In genomic region chr17:2312736-2313135, GRCh38 we compare ENCODE assay signal across 28 cellular contexts. TPM values are rescaled to one million over a fixed set of nuclear protein-coding genes. Genes with fewer than 3 reads are reported as not detected.
DNase-seq lines count a peak whose midpoint lies in the region; ATAC-seq and TF ChIP-seq lines count a peak whose summit lies in the region.
"Had no signal": no experiment of that assay in that cellular context is flagged by ENCODE, and none has a peak within 500 bp of the region (broad histone marks: within the 10 kb centered on the region; RNA-seq: fewer than 3 reads in every experiment).

No MANE protein-coding gene starts in this region.

- TF ChIP-seq CTCF in chondrocyte (IDR thresholded peaks at IDR 0.05) (no peak), fibroblast of lung (conservative IDR thresholded peaks at IDR 0.05 in 1 of 2, IDR thresholded peaks at IDR 0.05 in 1 of 2; ENCODE audit: low read depth in 1 of 2, low read length in 2 of 2) (no peak), thoracic aorta (IDR thresholded peaks at IDR 0.05) (no peak), RWPE1 (conservative IDR thresholded peaks at IDR 0.05; ENCODE audit: low read depth) (no peak)

- peak overlapping the region; percentile 21; the same call in 1 of the 2 replicates for H3K27ac ChIP-seq in SK-N-MC
- no peak overlapping the region for H3K27ac ChIP-seq in fibroblast of lung (ENCODE audit: insufficient read depth, low read length)
- peak overlapping the region; percentile 69 to 70 for H3K27ac ChIP-seq in thoracic aorta
- no peak overlapping the region for H3K27ac ChIP-seq in RWPE1

- H2AFZ ChIP-seq in fibroblast of lung (ENCODE audit: low read length): no peak overlapping the region

- peaks cover 11% of the 10 kb centered on the region for H3K4me1 Mint-ChIP-seq in chondrocyte (ENCODE audit: low read depth)
- H3K4me1 Mint-ChIP-seq in activated CD8-positive, alpha-beta T cell treated with anti-CD3 and anti-CD28 coated beads, Interleukin-2, amount 10 ng/mL, durations not matched to agents 7 days and 5 days (ENCODE audit: low read depth): peaks cover 6% of the 10 kb centered on the region
- H3K4me1 Mint-ChIP-seq: CD14-positive monocyte had no signal

- POLR2A ChIA-PET in RWPE1 (lab: Yijun Ruan, JAX; ENCODE audit: low non-redundant PET): no interaction called here
- POLR2A ChIA-PET in activated CD8-positive, alpha-beta T cell treated with anti-CD3 and anti-CD28 coated beads, Interleukin-2, amount 10 ng/mL, durations not matched to agents 7 days and 5 days (lab: Charles Lee): no interaction called here

- no peak overlapping the region for H3K9ac ChIP-seq in SK-N-MC (ENCODE audit: insufficient read length)
- H3K9ac ChIP-seq in fibroblast of lung (ENCODE audit: insufficient read depth, low read length): no peak overlapping the region

- H3K4me3 Mint-ChIP-seq in chondrocyte (ENCODE audit: unreplicated experiment): no peak overlapping the region
- H3K4me3 Mint-ChIP-seq in activated CD8-positive, alpha-beta T cell treated with anti-CD3 and anti-CD28 coated beads, Interleukin-2, amount 10 ng/mL, durations not matched to agents 7 days and 5 days: no peak overlapping the region
- H3K4me3 Mint-ChIP-seq: CD14-positive monocyte; CD8-positive, alpha-beta memory T cell had no signal

- CTCF ChIA-PET in RWPE1 (lab: Yijun Ruan, JAX): no interaction called here
- CTCF ChIA-PET in activated CD8-positive, alpha-beta T cell treated with anti-CD3 and anti-CD28 coated beads, Interleukin-2, amount 10 ng/mL, durations not matched to agents 7 days and 5 days (lab: Charles Lee): no interaction called here

- no peaks in the 10 kb centered on the region for H3K79me2 ChIP-seq in fibroblast of lung (ENCODE audit: control insufficient read depth, insufficient read depth, low read length)

- no peak for DNase-seq in SK-N-MC (ENCODE audit: low read depth, low spot score)
- DNase-seq in chondrocyte (ENCODE audit: low spot score): no peak
- DNase-seq in fibroblast of lung (ENCODE audit: low read depth in 2 of 2): peak; percentile 5 to 28
- no peak for DNase-seq in thoracic aorta (ENCODE audit: low spot score)
- no peak for DNase-seq in RWPE1 (ENCODE audit: low spot score)
- DNase-seq in SKM-1 (lab: John Stamatoyannopoulos, UW; ENCODE audit: unreplicated experiment): no peak
- no peak for DNase-seq in activated CD8-positive, alpha-beta T cell treated with anti-CD3 and anti-CD28 coated beads, Interleukin-2, amount 10 ng/mL, durations not matched to agents 7 days and 5 days
- DNase-seq: BE2C; CD8-positive, alpha-beta memory T cell; DMS 273 treated with DMSO at 0.1 percent for 48 hours; DMS79; EL; GDM1; Kasumi-1; NCI-H1105; NCI-H146; NCI-H1930; NCI-H446 treated with DMSO at 0.1 percent for 48 hours; NCI-H526; NCI-H82; NK-92 treated with Interleukin-12 subunit alpha and Interleukin-12 subunit beta, amount 100 ng/mL, for 24 hours; PC-3; Right ventricle myocardium superior had no signal

- H3K9me3 Mint-ChIP-seq in chondrocyte (ENCODE audit: low read depth): no peaks in the 10 kb centered on the region
- no peaks in the 10 kb centered on the region for H3K9me3 Mint-ChIP-seq in activated CD8-positive, alpha-beta T cell treated with anti-CD3 and anti-CD28 coated beads, Interleukin-2, amount 10 ng/mL, durations not matched to agents 7 days and 5 days (ENCODE audit: insufficient read depth)
- H3K9me3 Mint-ChIP-seq: CD14-positive monocyte; CD8-positive, alpha-beta memory T cell had no signal

- no peaks in the 10 kb centered on the region for H3K36me3 ChIP-seq in SK-N-MC (ENCODE audit: insufficient read depth, low read length)
- no peaks in the 10 kb centered on the region for H3K36me3 ChIP-seq in fibroblast of lung (ENCODE audit: control insufficient read depth, insufficient read depth, low read length)
- no peaks in the 10 kb centered on the region for H3K36me3 ChIP-seq in thoracic aorta
- H3K36me3 ChIP-seq: BE2C had no signal

- no peaks in the 10 kb centered on the region for H3K27me3 ChIP-seq in fibroblast of lung (ENCODE audit: control insufficient read depth, insufficient read depth, low read length)
- H3K27me3 ChIP-seq in thoracic aorta (replicated peaks; ENCODE audit: insufficient read depth): no peaks in the 10 kb centered on the region
- H3K27me3 ChIP-seq: BE2C had no signal

- H3K4me2 ChIP-seq in fibroblast of lung (ENCODE audit: extremely low read depth, insufficient read depth, low read length): no peak overlapping the region

- ATAC-seq in thoracic aorta (ENCODE audit: insufficient number of reproducible peaks, low FRiP score, low read depth) (peak; percentile 71), HG03175 (IDR thresholded peaks at IDR 0.05; ENCODE audit: unreplicated experiment) (no peak)
- no peak for ATAC-seq in activated CD8-positive, alpha-beta T cell treated with anti-CD3 and anti-CD28 coated beads, Interleukin-2, amount 10 ng/mL, durations not matched to agents 7 days and 5 days
- ATAC-seq: GM12878, HepG2, K562, PC-3 had no signal

- no peaks in the 10 kb centered on the region for H3K27me3 Mint-ChIP-seq in chondrocyte (ENCODE audit: low read depth)
- no peaks in the 10 kb centered on the region for H3K27me3 Mint-ChIP-seq in activated CD8-positive, alpha-beta T cell treated with anti-CD3 and anti-CD28 coated beads, Interleukin-2, amount 10 ng/mL, durations not matched to agents 7 days and 5 days (ENCODE audit: low read depth)
- H3K27me3 Mint-ChIP-seq: CD8-positive, alpha-beta memory T cell had no signal

- H3K4me3 ChIP-seq in SK-N-MC (no peak overlapping the region), fibroblast of lung (replicated peaks in 1 of 4; ENCODE audit: control extremely low read depth in 1 of 4, insufficient read depth in 1 of 4, low read depth in 3 of 4, low read length in 4 of 4) (no peak overlapping the region), thoracic aorta (no peak overlapping the region)
- H3K4me3 ChIP-seq: GM12878, K562 had no signal

- H3K27ac Mint-ChIP-seq in chondrocyte (ENCODE audit: unreplicated experiment): peak overlapping the region; percentile 89
- H3K27ac Mint-ChIP-seq in activated CD8-positive, alpha-beta T cell treated with anti-CD3 and anti-CD28 coated beads, Interleukin-2, amount 10 ng/mL, durations not matched to agents 7 days and 5 days: no peak overlapping the region
- H3K27ac Mint-ChIP-seq: CD14-positive monocyte had no signal

- no peaks in the 10 kb centered on the region for H4K20me1 ChIP-seq in fibroblast of lung (ENCODE audit: control insufficient read depth, extremely low read depth, insufficient read depth, low read length)

- no peaks in the 10 kb centered on the region for H3K36me3 Mint-ChIP-seq in chondrocyte (ENCODE audit: low read depth)
- H3K36me3 Mint-ChIP-seq in activated CD8-positive, alpha-beta T cell treated with anti-CD3 and anti-CD28 coated beads, Interleukin-2, amount 10 ng/mL, durations not matched to agents 7 days and 5 days (ENCODE audit: low read depth): peaks cover 6% of the 10 kb centered on the region

- no peaks in the 10 kb centered on the region for H3K4me1 ChIP-seq in fibroblast of lung (ENCODE audit: control insufficient read depth, extremely low read depth, insufficient read depth, low read length)
- H3K4me1 ChIP-seq in thoracic aorta (ENCODE audit: control insufficient read depth in 1 of 2, low read depth in 2 of 2): peaks cover 11 to 34% of the 10 kb centered on the region in 2 donors
- H3K4me1 ChIP-seq: BE2C had no signal

- H3K9me3 ChIP-seq in SK-N-MC (ENCODE audit: low read depth, low read length) (no peaks in the 10 kb centered on the region), fibroblast of lung (ENCODE audit: control insufficient read depth, insufficient read depth, low read depth, low read length) (no peaks in the 10 kb centered on the region), thoracic aorta (no peaks in the 10 kb centered on the region)
- H3K9me3 ChIP-seq: BE2C had no signal

RNA-seq across cellular contexts. Expression of gene SRR, which starts 9.0 kb away (rescaled TPM):
- total RNA-seq in chondrocyte (14.7 to 16.5 TPM (median 14.7 TPM) in 3 replicates), fibroblast of lung (14.1 and 15.0 TPM in 2 replicates), thoracic aorta (10 to 100 TPM; 10.5 to 20.8 TPM)
- 22.3 and 26.0 TPM in 2 replicates for polyA plus RNA-seq in fibroblast of lung
- polyA plus RNA-seq in fibroblast of lung (2012): 19.9 and 24.1 TPM in 2 replicates
- 7.9 and 14.3 TPM in 2 replicates for polyA minus RNA-seq in fibroblast of lung (ENCODE audit: low replicate concordance)
- 10 to 100 TPM; 18.7 to 23.1 TPM for total RNA-seq in activated CD8-positive, alpha-beta T cell treated with anti-CD3 and anti-CD28 coated beads, Interleukin-2, amount 10 ng/mL, durations not matched to agents 7 days and 5 days

RNA-seq across cellular contexts. Expression of gene SMG6, which starts 9.2 kb away (rescaled TPM):
- total RNA-seq in chondrocyte (28.7 to 33.6 TPM (median 30.1 TPM) in 3 replicates), fibroblast of lung (25.7 and 29.9 TPM in 2 replicates), thoracic aorta (10 to 100 TPM; 33.2 to 82.9 TPM)
- polyA plus RNA-seq in fibroblast of lung: 14.7 and 15.5 TPM in 2 replicates
- 29.6 and 34.2 TPM in 2 replicates for polyA plus RNA-seq in fibroblast of lung (2012)
- 296 and 346 TPM in 2 replicates for polyA minus RNA-seq in fibroblast of lung (ENCODE audit: low replicate concordance)
- total RNA-seq in activated CD8-positive, alpha-beta T cell treated with anti-CD3 and anti-CD28 coated beads, Interleukin-2, amount 10 ng/mL, durations not matched to agents 7 days and 5 days: 10 to 100 TPM; 49.8 to 55.9 TPM

RNA-seq across cellular contexts. Expression of gene TSR1, which starts 23.5 kb away (rescaled TPM):
- total RNA-seq in chondrocyte: 21.1 to 24.5 TPM (median 21.6 TPM) in 3 replicates
- 42.4 and 47.3 TPM in 2 replicates for total RNA-seq in fibroblast of lung
- 13.7 and 16.9 TPM in 2 replicates for polyA plus RNA-seq in fibroblast of lung
- polyA plus RNA-seq in fibroblast of lung (2012): 23.3 and 32.1 TPM in 2 replicates
- polyA minus RNA-seq in fibroblast of lung (ENCODE audit: low replicate concordance): 19.0 and 50.4 TPM in 2 replicates
- total RNA-seq in thoracic aorta: 10 to 100 TPM; 36.0 to 63.2 TPM
- 10 to 100 TPM; 36.0 to 36.6 TPM for total RNA-seq in activated CD8-positive, alpha-beta T cell treated with anti-CD3 and anti-CD28 coated beads, Interleukin-2, amount 10 ng/mL, durations not matched to agents 7 days and 5 days

RNA-seq across cellular contexts. Expression of gene SGSM2, which starts 24.6 kb away (rescaled TPM):
- total RNA-seq in chondrocyte (43.2 to 52.6 TPM (median 43.2 TPM) in 3 replicates), fibroblast of lung (25.7 and 31.5 TPM in 2 replicates), thoracic aorta (10 to 100 TPM; 58.1 to 70.3 TPM)
- 16.2 and 23.4 TPM in 2 replicates for polyA plus RNA-seq in fibroblast of lung
- polyA plus RNA-seq in fibroblast of lung (2012): 17.2 and 26.4 TPM in 2 replicates
- 59.4 and 98.2 TPM in 2 replicates for polyA minus RNA-seq in fibroblast of lung (ENCODE audit: low replicate concordance)
- total RNA-seq in activated CD8-positive, alpha-beta T cell treated with anti-CD3 and anti-CD28 coated beads, Interleukin-2, amount 10 ng/mL, durations not matched to agents 7 days and 5 days: 10 to 100 TPM; 65.9 to 67.8 TPM

Comparison
In these comparisons a context has a peak if more than half of its experiments do, and no peak if none do; other contexts are left out.
1. DNase-seq: peak in fibroblast of lung (2 of 2); none in SK-N-MC (single experiment), chondrocyte (single experiment), thoracic aorta (single experiment), RWPE1 (single experiment), SKM-1 (single experiment) and activated CD8-positive, alpha-beta T cell treated with anti-CD3 and anti-CD28 coated beads, Interleukin-2, amount 10 ng/mL, durations not matched to agents 7 days and 5 days (single experiment).
2. H3K27ac ChIP-seq: peak in SK-N-MC (single experiment) and thoracic aorta (2 of 2); none in fibroblast of lung (single experiment) and RWPE1 (single experiment).